In the genomic region with DNA sequence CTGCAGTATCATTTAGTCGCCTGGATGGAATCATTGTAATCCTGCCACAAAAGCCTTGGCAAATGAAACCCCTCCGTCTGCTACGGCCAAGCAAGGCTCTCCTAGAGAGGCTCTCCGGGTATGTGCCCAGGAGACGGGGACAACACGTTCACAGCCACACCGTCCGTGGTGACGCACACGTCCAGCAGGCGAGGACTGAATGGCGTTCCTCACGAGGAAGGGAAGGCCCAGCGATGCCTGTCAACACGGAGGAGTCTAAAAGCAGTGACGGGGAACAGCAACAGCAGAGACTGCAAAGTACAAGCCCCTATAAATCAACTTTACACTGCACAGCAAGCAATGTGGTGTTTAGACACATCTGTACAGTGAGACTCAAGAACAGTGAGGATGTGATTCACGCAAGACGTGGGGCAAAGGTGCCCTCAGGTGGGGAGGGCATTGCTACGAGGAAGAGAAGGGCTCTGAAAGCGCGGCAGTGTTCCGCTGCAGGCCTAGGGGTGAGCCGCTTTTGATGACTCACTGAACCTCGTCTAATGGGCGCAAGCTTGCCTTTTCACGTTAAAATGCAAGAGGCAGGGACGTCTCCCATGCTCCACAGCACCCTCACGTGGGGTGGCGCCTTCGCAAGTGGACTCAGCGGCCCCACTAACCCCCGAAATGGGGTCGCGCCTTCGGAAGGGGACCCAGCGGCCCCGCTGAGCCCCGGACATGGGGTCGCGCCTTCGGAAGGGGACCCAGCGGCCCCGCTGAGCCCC, we compare ENCODE assay signal across 24 cellular contexts. TPM values are rescaled to one million over a fixed set of nuclear protein-coding genes. Genes with fewer than 3 reads are reported as not detected.
A peak's percentile ranks its signal among the peaks of the same experiment; 100 is the strongest.
DNase-seq lines count a peak whose midpoint lies in the region; ATAC-seq, FAIRE-seq and TF ChIP-seq lines count a peak whose summit lies in the region.
"Had no signal": no experiment of that assay in that cellular context is flagged by ENCODE, and none has a peak within 500 bp of the region (broad histone marks: within the 10 kb centered on the region; RNA-seq: fewer than 3 reads in every experiment).

No MANE protein-coding gene starts in this region.

- ATAC-seq in Right ventricle myocardium superior (ENCODE audit: poor library complexity) (no peak), upper lobe of right lung (no peak), GM21576 (IDR thresholded peaks at IDR 0.05; ENCODE audit: unreplicated experiment) (no peak)
- ATAC-seq: Right ventricle myocardium inferior had no signal

- no peak overlapping the region for H2BK12ac ChIP-seq in H1 (ENCODE audit: low read depth, low read length)

- 89% methylated on average over 37 of the region's 43 CpGs; no CpG with 5 or more reads in 1 of the 2 experiments for WGBS in H1 (ENCODE audit: extremely low coverage in 1 of 2, insufficient coverage in 1 of 2, insufficient read length in 1 of 2, insufficient replicate concordance in 2 of 2, low coverage in 1 of 2, low lambda C conversion rate in 2 of 2, missing lambda C conversion rate in 1 of 2), 2 experiments

- no peak overlapping the region for H2BK120ac ChIP-seq in H1 (replicated peaks; ENCODE audit: low read depth, low read length)

- H4K91ac ChIP-seq in H1 (replicated peaks; ENCODE audit: insufficient read length, low read length), result no peak overlapping the region

- H3K23ac ChIP-seq in H1 (ENCODE audit: insufficient read length), result no peak overlapping the region

- H3K36me3 ChIP-seq in H1 (ENCODE audit: control insufficient read depth in 2 of 4, insufficient read depth in 4 of 4, low read length in 3 of 4) (peaks cover 0 to 19% (median 12%) of the 10 kb centered on the region in 4 experiments; a peak in 5 of 8 replicates), upper lobe of right lung (peaks cover 34% of the 10 kb centered on the region)

- H3K56ac ChIP-seq in H1 (replicated peaks; ENCODE audit: insufficient read length, low read depth, low read length), result no peak overlapping the region

- H3K27ac ChIP-seq in H1 (ENCODE audit: low read depth, low read length) (no peak overlapping the region), upper lobe of right lung (no peak overlapping the region)
- H3K27ac ChIP-seq: PC-9 had no signal

- H3K9ac ChIP-seq in H1 (replicated peaks in 1 of 4; ENCODE audit: extremely low read depth in 1 of 4, low read depth in 3 of 4, low read length in 3 of 4), result no peak overlapping the region

- peaks cover 0 to 7% of the 10 kb centered on the region in 2 experiments for H4K20me1 ChIP-seq in H1 (replicated peaks in 1 of 2; ENCODE audit: control insufficient read depth in 1 of 2, insufficient read depth in 2 of 2, low read length in 2 of 2)

- no peak overlapping the region for H3K4ac ChIP-seq in H1 (replicated peaks; ENCODE audit: insufficient read length, low read depth, low read length)

- H3K27ac Mint-ChIP-seq in nephron progenitor cell, result peak overlapping the region; percentile 57

- H2AK5ac ChIP-seq in H1 (ENCODE audit: low read depth, low read length), result no peak overlapping the region

- H3K4me2 ChIP-seq in H1 (ENCODE audit: insufficient read depth in 1 of 2, low read depth in 2 of 2, low read length in 2 of 2), result no peak overlapping the region
- H3K4me2 ChIP-seq: PC-9 had no signal

- no peak for TF ChIP-seq CTCF in H1 (IDR thresholded peaks at IDR 0.05; ENCODE audit: control extremely low read depth in 1 of 3, insufficient read depth in 1 of 3, low read depth in 1 of 3, low read length in 3 of 3)
- TF ChIP-seq CTCF in nephron progenitor cell (IDR thresholded peaks at IDR 0.05), result no peak
- TF ChIP-seq CTCF in upper lobe of right lung (IDR thresholded peaks at IDR 0.05), result no peak

- TF ChIP-seq POLR2A in H1 (IDR thresholded peaks at IDR 0.05; ENCODE audit: control extremely low read depth in 1 of 2, low read depth in 2 of 2, low read length in 2 of 2), result no peak

- CTCF ChIA-PET in H1 (lab: Charles Lee; ENCODE audit: partially characterized antibody), result interaction anchor here (1.2 to 1.6 kb wide), 3 partner anchors 9 to 124 kb away, joined by 3 to 5 read pairs (median 4); no protein-coding TSS in a partner anchor

- no peak for FAIRE-seq in H1 (lab: Jason Lieb, UNC)
- FAIRE-seq: GM12892 had no signal

- H3K27me3 ChIP-seq in H1 (replicated peaks in 1 of 4; ENCODE audit: control insufficient read depth in 3 of 4, extremely low read depth in 1 of 4, insufficient read depth in 3 of 4, low read length in 3 of 4), result no peaks in the 10 kb centered on the region
- H3K27me3 ChIP-seq in upper lobe of right lung, result no peaks in the 10 kb centered on the region
- H3K27me3 ChIP-seq: MG63 had no signal

- H3K79me2 ChIP-seq in H1 (ENCODE audit: control insufficient read depth in 1 of 2, insufficient read depth in 2 of 2, low read length in 2 of 2), result no peaks in the 10 kb centered on the region

- no peak overlapping the region for H4K5ac ChIP-seq in H1 (ENCODE audit: insufficient read length, low read depth, low read length)

- no peaks in the 10 kb centered on the region for H3K9me3 Mint-ChIP-seq in nephron progenitor cell

- no peak overlapping the region for H2AFZ ChIP-seq in H1 (ENCODE audit: low read length)
- H2AFZ ChIP-seq: PC-9 had no signal

- no peak overlapping the region for H3K4me3 Mint-ChIP-seq in nephron progenitor cell

- 0 out of 2 replicates have a peak overlapping the region, but pooled peaks have one; percentile 35 for H2BK5ac ChIP-seq in H1 (ENCODE audit: low read depth, low read length)

- no peak overlapping the region for H2BK15ac ChIP-seq in H1 (ENCODE audit: low read length)

- no peaks in the 10 kb centered on the region for H3K9me3 ChIP-seq in H1 (ENCODE audit: insufficient read depth in 2 of 2, low read depth in 1 of 2, low read length in 1 of 2)
- H3K9me3 ChIP-seq in upper lobe of right lung, result no peaks in the 10 kb centered on the region
- H3K9me3 ChIP-seq: MG63 had no signal

- H3K27me3 Mint-ChIP-seq in nephron progenitor cell (ENCODE audit: low read depth, poor library complexity), result no peaks in the 10 kb centered on the region

- intact Hi-C loops in cardiac septum (cut with DNase I), result no loop called here
- intact Hi-C loops in Right ventricle myocardium superior (cut with DNase I), result no loop called here
- intact Hi-C loops in upper lobe of right lung (cut with DNase I), result no loop called here

- no peak overlapping the region for H4K8ac ChIP-seq in H1 (ENCODE audit: extremely low read depth, insufficient read depth, low read length)

- H3K79me1 ChIP-seq in H1 (ENCODE audit: low read depth, low read length), result peaks cover 5% of the 10 kb centered on the region

- POLR2A ChIA-PET in H1 (lab: Charles Lee; ENCODE audit: partially characterized antibody), result no interaction called here

- no peaks in the 10 kb centered on the region for H3K23me2 ChIP-seq in H1 (ENCODE audit: low read depth, low read length)

- H3K18ac ChIP-seq in H1 (ENCODE audit: extremely low read depth, low read length), result no peak overlapping the region

- TF ChIP-seq EP300 in H1 (IDR thresholded peaks at IDR 0.05; ENCODE audit: borderline replicate concordance in 1 of 2, low read depth in 2 of 2, low read length in 2 of 2), result no peak

- H2BK20ac ChIP-seq in H1 (ENCODE audit: low read length), result no peak overlapping the region

- H3K14ac ChIP-seq in H1 (ENCODE audit: insufficient read length), result no peak overlapping the region

- TF ChIP-seq RAD21 in H1 (IDR thresholded peaks at IDR 0.05 in 1 of 2, conservative IDR thresholded peaks at IDR 0.05 in 1 of 2; ENCODE audit: low read depth in 2 of 2, low read length in 2 of 2), result no peak

- peaks cover 23% of the 10 kb centered on the region for H3K36me3 Mint-ChIP-seq in nephron progenitor cell (ENCODE audit: low read depth)

- H3K4me3 ChIP-seq in H1 (ENCODE audit: extremely low read depth in 1 of 4, insufficient read depth in 2 of 4, low read depth in 3 of 4, low read length in 4 of 4) (no peak overlapping the region), upper lobe of right lung (no peak overlapping the region)
- H3K4me3 ChIP-seq: MG63, PC-9 had no signal

- H3K4me1 Mint-ChIP-seq in nephron progenitor cell, result peaks cover 6% of the 10 kb centered on the region

- peak; percentile 51 for DNase-seq in cardiac septum (ENCODE audit: low spot score)
- no peak for DNase-seq in Right ventricle myocardium superior
- DNase-seq in H1 (ENCODE audit: low read depth in 1 of 2, low spot score in 2 of 2), result no peak
- no peak for DNase-seq in nephron progenitor cell
- peak; percentile 40 for DNase-seq in upper lobe of right lung
- DNase-seq in stimulated activated CD4-positive, alpha-beta T cell treated with anti-CD3 and anti-CD28 coated beads, Interleukin-2, amount 100 ng/mL, for 48 hours, result no peak
- DNase-seq in LoVo (ENCODE audit: low spot score), result no peak
- DNase-seq: Calu3, DMS79 treated with DMSO at 0.1 percent for 48 hours, GF-D8, H7, KBM-7, MG63, NCI-H1105 treated with DMSO at 0.1 percent for 48 hours, NCI-H146, NCI-H1930, NCI-H446 treated with DMSO at 0.1 percent for 48 hours, NCI-H526, PC-9 had no signal

- H3K4me1 ChIP-seq in H1 (replicated peaks in 1 of 4; ENCODE audit: control insufficient read depth in 3 of 4, insufficient read depth in 4 of 4, low read length in 3 of 4), result no peaks in the 10 kb centered on the region
- no peaks in the 10 kb centered on the region for H3K4me1 ChIP-seq in upper lobe of right lung

RNA-seq across cellular contexts. Expression of a gene that starts 6.8 kb away (rescaled TPM):
- 14.3 TPM for total RNA-seq in cardiac septum
- 10.0 TPM for total RNA-seq in Right ventricle myocardium superior
- total RNA-seq in H1 (2021; fragmentation: NEBNext Ultra II Directional; extraction: Animal tissue kit (Norgen Biotek cat#: 25700)), result 29.7 and 30.3 TPM in 2 replicates
- polyA plus RNA-seq in H1 (2011; rRNA removed), result 50.7 and 66.4 TPM in 2 replicates
- 54.2 TPM for polyA plus RNA-seq in H1 (2011; cell fraction: cytosol; rRNA removed)
- polyA plus RNA-seq in H1 (2011; cell fraction: nucleus; rRNA removed), result 183 TPM
- polyA plus RNA-seq in H1 (2012, experiment 1 of 2), result 29.1 to 37.1 TPM (median 32.3 TPM) in 4 replicates
- polyA plus RNA-seq in H1 (2012, experiment 2 of 2), result 26.5 TPM
- 23.2 TPM for polyA plus RNA-seq in H1 (2013, experiment 1 of 2)
- polyA plus RNA-seq in H1 (2013, experiment 2 of 2), result 21.4 TPM
- 32.3 and 34.3 TPM in 2 replicates for polyA minus RNA-seq in H1 (2011; rRNA and poly(A)+ RNA removed)
- 25.3 TPM for polyA minus RNA-seq in H1 (2011; cell fraction: cytosol; rRNA and poly(A)+ RNA removed)
- 44.8 TPM for polyA minus RNA-seq in H1 (2011; cell fraction: nucleus; rRNA and poly(A)+ RNA removed)
- total RNA-seq in upper lobe of right lung, result 18.5 TPM

RNA-seq across cellular contexts. Expression of a gene that starts 9.2 kb away (rescaled TPM):
- total RNA-seq in cardiac septum, result 0.30 TPM
- not detected for total RNA-seq in Right ventricle myocardium superior
- 2.9 and 3.1 TPM in 2 replicates for total RNA-seq in H1 (2021; fragmentation: NEBNext Ultra II Directional; extraction: Animal tissue kit (Norgen Biotek cat#: 25700))
- 2.6 and 4.2 TPM in 2 replicates for polyA plus RNA-seq in H1 (2011; rRNA removed)
- 1.3 TPM for polyA plus RNA-seq in H1 (2011; cell fraction: cytosol; rRNA removed)
- 8.4 TPM for polyA plus RNA-seq in H1 (2011; cell fraction: nucleus; rRNA removed)
- polyA plus RNA-seq in H1 (2012, experiment 1 of 2), result 1.2 to 3.8 TPM (median 2.8 TPM) in 4 replicates
- 1.3 TPM for polyA plus RNA-seq in H1 (2012, experiment 2 of 2)
- 2.1 TPM for polyA plus RNA-seq in H1 (2013, experiment 1 of 2)
- polyA plus RNA-seq in H1 (2013, experiment 2 of 2), result 2.3 TPM
- 1.9 and 3.5 TPM in 2 replicates for polyA minus RNA-seq in H1 (2011; rRNA and poly(A)+ RNA removed)
- 3.4 TPM for polyA minus RNA-seq in H1 (2011; cell fraction: cytosol; rRNA and poly(A)+ RNA removed)
- polyA minus RNA-seq in H1 (2011; cell fraction: nucleus; rRNA and poly(A)+ RNA removed), result 6.7 TPM
- total RNA-seq in upper lobe of right lung, result 0.29 TPM
- total RNA-seq: RPMI7951 had no signal
- polyA plus RNA-seq: BJ had no signal

RNA-seq across cellular contexts. Expression of a gene that starts 18.3 kb away (rescaled TPM):
- 44.3 TPM for total RNA-seq in cardiac septum
- 47.0 TPM for total RNA-seq in Right ventricle myocardium superior
- 21.7 and 22.2 TPM in 2 replicates for total RNA-seq in H1 (2021; fragmentation: NEBNext Ultra II Directional; extraction: Animal tissue kit (Norgen Biotek cat#: 25700))
- 19.8 and 22.3 TPM in 2 replicates for polyA plus RNA-seq in H1 (2011; rRNA removed)
- polyA plus RNA-seq in H1 (2011; cell fraction: cytosol; rRNA removed), result 21.1 TPM
- 10.8 TPM for polyA plus RNA-seq in H1 (2011; cell fraction: nucleus; rRNA removed)
- polyA plus RNA-seq in H1 (2012, experiment 1 of 2), result 17.4 to 21.5 TPM (median 21.1 TPM) in 4 replicates
- 23.7 TPM for polyA plus RNA-seq in H1 (2012, experiment 2 of 2)
- 13.6 TPM for polyA plus RNA-seq in H1 (2013, experiment 1 of 2)
- 13.7 TPM for polyA plus RNA-seq in H1 (2013, experiment 2 of 2)
- 15.2 and 19.2 TPM in 2 replicates for polyA minus RNA-seq in H1 (2011; rRNA and poly(A)+ RNA removed)
- 15.5 TPM for polyA minus RNA-seq in H1 (2011; cell fraction: cytosol; rRNA and poly(A)+ RNA removed)
- 6.6 TPM for polyA minus RNA-seq in H1 (2011; cell fraction: nucleus; rRNA and poly(A)+ RNA removed)
- 47.5 TPM for total RNA-seq in upper lobe of right lung

RNA-seq across cellular contexts. Expression of a gene that starts 31.8 kb away (rescaled TPM):
- 9.3 TPM for total RNA-seq in cardiac septum
- 7.3 TPM for total RNA-seq in Right ventricle myocardium superior
- total RNA-seq in H1 (2021; fragmentation: NEBNext Ultra II Directional; extraction: Animal tissue kit (Norgen Biotek cat#: 25700)), result 13.2 and 14.8 TPM in 2 replicates
- polyA plus RNA-seq in H1 (2011; rRNA removed), result 4.1 and 9.5 TPM in 2 replicates
- 7.8 TPM for polyA plus RNA-seq in H1 (2011; cell fraction: cytosol; rRNA removed)
- 88.4 TPM for polyA plus RNA-seq in H1 (2011; cell fraction: nucleus; rRNA removed)
- polyA plus RNA-seq in H1 (2012, experiment 1 of 2), result 7.4 to 14.6 TPM (median 10.8 TPM) in 4 replicates
- polyA plus RNA-seq in H1 (2012, experiment 2 of 2), result 1.4 TPM
- polyA plus RNA-seq in H1 (2013, experiment 1 of 2), result 4.9 TPM
- polyA plus RNA-seq in H1 (2013, experiment 2 of 2), result 4.4 TPM
- polyA minus RNA-seq in H1 (2011; rRNA and poly(A)+ RNA removed), result 1.7 and 3.0 TPM in 2 replicates
- 9.0 TPM for polyA minus RNA-seq in H1 (2011; cell fraction: cytosol; rRNA and poly(A)+ RNA removed)
- polyA minus RNA-seq in H1 (2011; cell fraction: nucleus; rRNA and poly(A)+ RNA removed), result 24.4 TPM
- total RNA-seq in upper lobe of right lung, result 96.6 TPM

Comparison
In these comparisons a context has a peak if more than half of its experiments do, and no peak if none do; other contexts are left out.
1. DNase-seq: peak in cardiac septum (single experiment) and upper lobe of right lung (single experiment); none in Right ventricle myocardium superior (single experiment), H1 (0 of 2), nephron progenitor cell (single experiment), stimulated activated CD4-positive, alpha-beta T cell treated with anti-CD3 and anti-CD28 coated beads, Interleukin-2, amount 100 ng/mL, for 48 hours (0 of 2) and LoVo (single experiment).